8 cellular contexts compared by ENCODE assay signal in the genomic region with DNA sequence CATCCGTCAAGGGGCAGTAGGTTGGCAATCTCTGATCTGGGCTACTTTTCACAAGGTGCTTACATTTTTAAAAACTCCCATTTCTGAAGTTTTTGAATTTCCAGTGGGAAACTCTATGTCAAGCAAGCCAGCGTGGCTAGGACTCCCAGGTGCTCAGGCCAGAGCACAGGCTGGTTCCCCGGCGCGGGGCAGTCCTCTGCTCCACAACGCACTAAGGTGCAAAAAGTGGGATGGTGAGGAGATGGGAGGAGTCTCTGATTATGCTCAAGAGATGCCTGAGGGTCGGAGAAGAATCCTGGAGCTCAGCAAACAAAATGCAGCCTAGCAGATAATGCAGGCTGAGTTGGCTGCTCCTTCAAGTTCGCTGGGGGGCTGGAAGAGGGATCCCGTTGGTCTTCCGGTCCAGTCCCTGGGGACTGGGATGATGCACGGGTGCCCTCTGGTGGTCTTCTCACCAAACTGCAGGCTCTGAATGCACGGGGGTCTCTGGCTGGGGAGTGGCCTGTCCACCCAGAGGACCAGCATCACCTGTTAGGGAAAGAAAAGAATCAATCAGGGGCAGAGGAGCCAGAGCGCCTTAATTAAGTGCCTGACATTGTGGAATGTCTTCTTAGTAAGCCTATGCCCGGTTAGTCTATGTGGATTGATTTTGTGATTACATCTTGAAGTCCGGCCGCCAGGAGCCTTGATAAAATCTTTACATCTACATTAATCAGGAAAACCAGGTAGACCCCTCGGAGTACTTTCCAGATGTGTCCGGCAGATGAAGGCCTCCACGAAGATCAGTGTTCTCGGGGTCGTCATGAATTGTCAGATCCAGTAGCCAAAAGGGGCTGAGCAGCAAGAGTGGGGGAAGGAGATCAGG.
DNase-seq lines count a peak whose midpoint lies in the region; ATAC-seq, FAIRE-seq and TF ChIP-seq lines count a peak whose summit lies in the region.

No MANE protein-coding gene starts in this region.

- peak; percentile 47 for ATAC-seq in HG02981 (IDR thresholded peaks at IDR 0.05; ENCODE audit: unreplicated experiment)
- ATAC-seq in aorta (ENCODE audit: low FRiP score): no peak

- H3K27me3 ChIP-seq in smooth muscle cell (ENCODE audit: low read depth) (peaks cover 4% of the 10 kb centered on the region), aorta (ENCODE audit: control insufficient read depth in 1 of 2, insufficient read depth in 2 of 2, low read length in 1 of 2) (no peaks in the 10 kb centered on the region)

- peak; percentile 72 for DNase-seq in astrocyte of the hippocampus (ENCODE audit: low read depth, low spot score)
- DNase-seq in iPS-NIHi11 (ENCODE audit: low spot score): peak; percentile 87
- peak; percentile 12 for DNase-seq in smooth muscle cell (lab: John Stamatoyannopoulos, UW; ENCODE audit: unreplicated experiment)
- DNase-seq in aorta: no peak

- peak overlapping the region; percentile 29 for H3K4me3 ChIP-seq in smooth muscle cell
- H3K4me3 ChIP-seq in aorta (ENCODE audit: low read length in 2 of 2): no peak overlapping the region

- no peaks in the 10 kb centered on the region for H3F3A ChIP-seq in smooth muscle cell (ENCODE audit: low read depth)

- no peak overlapping the region for H3K27ac ChIP-seq in 22Rv1
- H3K27ac ChIP-seq in smooth muscle cell (ENCODE audit: low read depth): no peak overlapping the region
- H3K27ac ChIP-seq in aorta (ENCODE audit: low read depth in 1 of 2, low read length in 2 of 2): no peak overlapping the region

- 47% methylated on average over 21 of the region's 21 CpGs for WGBS in smooth muscle cell (ENCODE audit: low lambda C conversion rate)
- WGBS in aorta, 2 donors: 42 to 46% methylated on average over 21 of the region's 21 CpGs

- H3K79me2 ChIP-seq in smooth muscle cell (ENCODE audit: low read depth): no peaks in the 10 kb centered on the region

- peak overlapping the region; percentile 75 for H3K4me2 ChIP-seq in smooth muscle cell

- H3K9me3 ChIP-seq in smooth muscle cell (replicated peaks; ENCODE audit: low read depth) (no peaks in the 10 kb centered on the region), aorta (ENCODE audit: control insufficient read depth, low read length) (no peaks in the 10 kb centered on the region)

- intact Hi-C loops in aorta (cut with DNase I): no loop called here

- FAIRE-seq in G401.6 (lab: Jason Lieb, UNC): peak; percentile 27

- peak; percentile 96 for TF ChIP-seq CTCF in 22Rv1 (IDR thresholded peaks at IDR 0.05)
- TF ChIP-seq CTCF in smooth muscle cell (IDR thresholded peaks at IDR 0.05; ENCODE audit: borderline replicate concordance, insufficient read depth, poor library complexity, severe bottlenecking): peak; percentile 96

- H3K4me1 ChIP-seq in smooth muscle cell (ENCODE audit: low read depth): no peaks in the 10 kb centered on the region
- no peaks in the 10 kb centered on the region for H3K4me1 ChIP-seq in aorta (ENCODE audit: control insufficient read depth in 1 of 2, insufficient read depth in 2 of 2, low read length in 2 of 2)

- H3K9ac ChIP-seq in smooth muscle cell (ENCODE audit: low read depth): no peak overlapping the region

- peak overlapping the region; percentile 67 for H2AFZ ChIP-seq in smooth muscle cell (ENCODE audit: low read depth)

- H4K20me1 ChIP-seq in smooth muscle cell (ENCODE audit: low read depth): no peaks in the 10 kb centered on the region

- H3K36me3 ChIP-seq in smooth muscle cell (ENCODE audit: low read depth) (no peaks in the 10 kb centered on the region), aorta (ENCODE audit: control insufficient read depth in 1 of 2, insufficient read depth in 2 of 2, low read length in 1 of 2) (no peaks in the 10 kb centered on the region)

TF ChIP-seq in PFSK-1, 5 proteins besides CTCF, POLR2A, EP300 and RAD21:
- TF ChIP-seq SIN3A (IDR thresholded peaks at IDR 0.05; ENCODE audit: borderline replicate concordance, insufficient read depth, low read length): no peak
- TF ChIP-seq TAF1 (IDR thresholded peaks at IDR 0.05; ENCODE audit: borderline replicate concordance, insufficient read depth, low read length): no peak
- TF ChIP-seq, protein P1, sequence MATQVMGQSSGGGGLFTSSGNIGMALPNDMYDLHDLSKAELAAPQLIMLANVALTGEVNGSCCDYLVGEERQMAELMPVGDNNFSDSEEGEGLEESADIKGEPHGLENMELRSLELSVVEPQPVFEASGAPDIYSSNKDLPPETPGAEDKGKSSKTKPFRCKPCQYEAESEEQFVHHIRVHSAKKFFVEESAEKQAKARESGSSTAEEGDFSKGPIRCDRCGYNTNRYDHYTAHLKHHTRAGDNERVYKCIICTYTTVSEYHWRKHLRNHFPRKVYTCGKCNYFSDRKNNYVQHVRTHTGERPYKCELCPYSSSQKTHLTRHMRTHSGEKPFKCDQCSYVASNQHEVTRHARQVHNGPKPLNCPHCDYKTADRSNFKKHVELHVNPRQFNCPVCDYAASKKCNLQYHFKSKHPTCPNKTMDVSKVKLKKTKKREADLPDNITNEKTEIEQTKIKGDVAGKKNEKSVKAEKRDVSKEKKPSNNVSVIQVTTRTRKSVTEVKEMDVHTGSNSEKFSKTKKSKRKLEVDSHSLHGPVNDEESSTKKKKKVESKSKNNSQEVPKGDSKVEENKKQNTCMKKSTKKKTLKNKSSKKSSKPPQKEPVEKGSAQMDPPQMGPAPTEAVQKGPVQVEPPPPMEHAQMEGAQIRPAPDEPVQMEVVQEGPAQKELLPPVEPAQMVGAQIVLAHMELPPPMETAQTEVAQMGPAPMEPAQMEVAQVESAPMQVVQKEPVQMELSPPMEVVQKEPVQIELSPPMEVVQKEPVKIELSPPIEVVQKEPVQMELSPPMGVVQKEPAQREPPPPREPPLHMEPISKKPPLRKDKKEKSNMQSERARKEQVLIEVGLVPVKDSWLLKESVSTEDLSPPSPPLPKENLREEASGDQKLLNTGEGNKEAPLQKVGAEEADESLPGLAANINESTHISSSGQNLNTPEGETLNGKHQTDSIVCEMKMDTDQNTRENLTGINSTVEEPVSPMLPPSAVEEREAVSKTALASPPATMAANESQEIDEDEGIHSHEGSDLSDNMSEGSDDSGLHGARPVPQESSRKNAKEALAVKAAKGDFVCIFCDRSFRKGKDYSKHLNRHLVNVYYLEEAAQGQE (IDR thresholded peaks at IDR 0.05; ENCODE audit: insufficient read depth in 1 of 2, low read depth in 2 of 2, low read length in 2 of 2): no peak
- TF ChIP-seq POLR2AphosphoS5 (IDR thresholded peaks at IDR 0.05; ENCODE audit: low read depth, low read length): no peak
- peak; percentile 50 for TF ChIP-seq FOXP2 (optimal IDR thresholded peaks at IDR 0.05; ENCODE audit: borderline replicate concordance, extremely low read depth, extremely low read length, insufficient read depth)

Comparison
In these comparisons a context has a peak if more than half of its experiments do, and no peak if none do; other contexts are left out.
1. DNase-seq: peak in astrocyte of the hippocampus (single experiment), iPS-NIHi11 (single experiment) and smooth muscle cell (single experiment); none in aorta (0 of 2).